Comparison of ENCODE assay signal across 12 cellular contexts in the genomic region with DNA sequence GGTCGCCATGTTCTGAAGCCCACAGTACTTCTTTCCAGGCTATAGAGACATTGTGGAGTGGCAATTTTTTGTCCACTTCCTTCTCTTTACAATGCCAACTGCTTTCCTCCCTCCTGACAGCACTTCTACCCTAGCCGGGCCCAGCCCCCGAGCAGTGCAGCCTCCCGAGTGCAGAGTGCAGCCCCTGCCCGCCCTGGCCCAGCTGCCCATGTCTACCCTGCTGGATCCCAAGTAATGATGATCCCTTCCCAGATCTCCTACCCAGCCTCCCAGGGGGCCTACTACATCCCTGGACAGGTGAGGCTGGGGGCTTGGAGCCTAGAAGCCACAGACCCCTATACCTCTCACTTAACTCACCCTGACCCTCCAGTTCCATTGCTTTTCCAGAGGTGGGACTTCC. TPM values are rescaled to one million over a fixed set of nuclear protein-coding genes. Genes with fewer than 3 reads are reported as not detected.
DNase-seq lines count a peak whose midpoint lies in the region; ATAC-seq and TF ChIP-seq lines count a peak whose summit lies in the region.
"Had no signal": no experiment of that assay in that cellular context is flagged by ENCODE, and none has a peak within 500 bp of the region (broad histone marks: within the 10 kb centered on the region; RNA-seq: fewer than 3 reads in every experiment).

No MANE protein-coding gene starts in this region.

- no peak for DNase-seq in activated CD8-positive, alpha-beta memory T cell treated with anti-CD3 and anti-CD28 coated beads, Interleukin-2, amount 10 ng/mL, durations not matched to agents 7 days and 5 days
- DNase-seq in activated CD8-positive, alpha-beta memory T cell treated with anti-CD3 and anti-CD28 coated beads, Interleukin-2, amount 50 U/mL, for 48 hours: no peak
- no peak for DNase-seq in hepatocyte (ENCODE audit: low spot score)
- no peak for DNase-seq in SW 1271 (lab: John Stamatoyannopoulos, UW)
- DNase-seq in Ammon's horn (ENCODE audit: low spot score): no peak
- no peak for DNase-seq in GM19238 (ENCODE audit: insufficient read length, low spot score)
- DNase-seq: activated gamma-delta T cell; islet precursor cell; NCI-H82; stimulated activated CD4-positive, alpha-beta T cell treated with anti-CD3 and anti-CD28 coated beads, Interleukin-2, amount 100 ng/mL, for 48 hours had no signal

- H3K4me3 Mint-ChIP-seq in activated CD8-positive, alpha-beta memory T cell treated with anti-CD3 and anti-CD28 coated beads, Interleukin-2, amount 10 ng/mL, durations not matched to agents 7 days and 5 days: peak overlapping the region; percentile 86
- H3K4me3 Mint-ChIP-seq in activated T-helper 17 cell treated with anti-CD3 and anti-CD28 coated beads, Interleukin-2, amount 50 U/mL, for 72 hours: peak overlapping the region; percentile 80

- H3K9me3 Mint-ChIP-seq in activated CD8-positive, alpha-beta memory T cell treated with anti-CD3 and anti-CD28 coated beads, Interleukin-2, amount 10 ng/mL, durations not matched to agents 7 days and 5 days (ENCODE audit: low read depth): no peaks in the 10 kb centered on the region
- H3K9me3 Mint-ChIP-seq in activated T-helper 17 cell treated with anti-CD3 and anti-CD28 coated beads, Interleukin-2, amount 50 U/mL, for 72 hours: no peaks in the 10 kb centered on the region

- no peaks in the 10 kb centered on the region for H3K27me3 Mint-ChIP-seq in activated CD8-positive, alpha-beta memory T cell treated with anti-CD3 and anti-CD28 coated beads, Interleukin-2, amount 10 ng/mL, durations not matched to agents 7 days and 5 days
- H3K27me3 Mint-ChIP-seq in activated T-helper 17 cell treated with anti-CD3 and anti-CD28 coated beads, Interleukin-2, amount 50 U/mL, for 72 hours: no peaks in the 10 kb centered on the region

- H3K79me2 ChIP-seq in hepatocyte: peaks cover 69% of the 10 kb centered on the region

- peaks cover 28% of the 10 kb centered on the region for H3K4me1 ChIP-seq in hepatocyte (ENCODE audit: insufficient read depth)
- peaks cover 24 to 74% (median 68%) of the 10 kb centered on the region in 5 donors for H3K4me1 ChIP-seq in subcutaneous abdominal adipose tissue (ENCODE audit: control insufficient read depth in 5 of 5, insufficient read depth in 5 of 5, low read length in 5 of 5)

- peaks cover 30% of the 10 kb centered on the region for H3K4me1 Mint-ChIP-seq in activated CD8-positive, alpha-beta memory T cell treated with anti-CD3 and anti-CD28 coated beads, Interleukin-2, amount 10 ng/mL, durations not matched to agents 7 days and 5 days
- H3K4me1 Mint-ChIP-seq in activated T-helper 17 cell treated with anti-CD3 and anti-CD28 coated beads, Interleukin-2, amount 50 U/mL, for 72 hours: peaks cover 27% of the 10 kb centered on the region

- no peak overlapping the region for H3K27ac ChIP-seq in hepatocyte
- H3K27ac ChIP-seq in subcutaneous abdominal adipose tissue (ENCODE audit: low read depth, low read length): peak overlapping the region; percentile 91

- peaks cover 69% of the 10 kb centered on the region for H4K20me1 ChIP-seq in hepatocyte (ENCODE audit: insufficient read depth, poor library complexity, severe bottlenecking)

- H3K4me3 ChIP-seq in hepatocyte (no peak overlapping the region), subcutaneous abdominal adipose tissue (ENCODE audit: low read depth in 1 of 5, low read length in 5 of 5) (peak overlapping the region in 4 of 5 donors; percentile 79 to 96 (median 90))

- H3K36me3 ChIP-seq in hepatocyte (replicated peaks; ENCODE audit: insufficient read depth, low read depth) (no peaks in the 10 kb centered on the region), subcutaneous abdominal adipose tissue (ENCODE audit: control insufficient read depth in 5 of 5, insufficient read depth in 5 of 5, low read length in 5 of 5) (peaks cover 0 to 42% (median 35%) of the 10 kb centered on the region in 5 donors)

- 94% methylated on average over 5 of the region's 5 CpGs for WGBS in hepatocyte (ENCODE audit: low lambda C conversion rate, missing lambda C conversion rate)

- H3K36me3 Mint-ChIP-seq in activated CD8-positive, alpha-beta memory T cell treated with anti-CD3 and anti-CD28 coated beads, Interleukin-2, amount 10 ng/mL, durations not matched to agents 7 days and 5 days: peaks cover 38% of the 10 kb centered on the region
- H3K36me3 Mint-ChIP-seq in activated T-helper 17 cell treated with anti-CD3 and anti-CD28 coated beads, Interleukin-2, amount 50 U/mL, for 72 hours (ENCODE audit: low read depth): peaks cover 74% of the 10 kb centered on the region

- H3K9me3 ChIP-seq in hepatocyte (ENCODE audit: low read depth): no peaks in the 10 kb centered on the region
- no peaks in the 10 kb centered on the region for H3K9me3 ChIP-seq in subcutaneous abdominal adipose tissue (ENCODE audit: control insufficient read depth in 5 of 5, low read length in 5 of 5)

- TF ChIP-seq CTCF in hepatocyte (IDR thresholded peaks at IDR 0.05; ENCODE audit: poor library complexity): no peak

- CTCF ChIA-PET in activated CD8-positive, alpha-beta memory T cell treated with anti-CD3 and anti-CD28 coated beads, Interleukin-2, amount 10 ng/mL, durations not matched to agents 7 days and 5 days (lab: Charles Lee): interaction anchor here (1.7 to 1.9 kb wide), 3 partner anchors 11 to 54 kb away, joined by 4 to 6 read pairs (median 5); no protein-coding TSS in a partner anchor

- no peak overlapping the region for H3K27ac Mint-ChIP-seq in activated CD8-positive, alpha-beta memory T cell treated with anti-CD3 and anti-CD28 coated beads, Interleukin-2, amount 10 ng/mL, durations not matched to agents 7 days and 5 days
- peak overlapping the region; percentile 85 for H3K27ac Mint-ChIP-seq in activated T-helper 17 cell treated with anti-CD3 and anti-CD28 coated beads, Interleukin-2, amount 50 U/mL, for 72 hours

- H3K27me3 ChIP-seq in hepatocyte: no peaks in the 10 kb centered on the region
- no peaks in the 10 kb centered on the region for H3K27me3 ChIP-seq in subcutaneous abdominal adipose tissue (ENCODE audit: control insufficient read depth in 5 of 5, insufficient read depth in 4 of 5, low read length in 5 of 5)

- ATAC-seq in activated CD8-positive, alpha-beta memory T cell treated with anti-CD3 and anti-CD28 coated beads, Interleukin-2, amount 10 ng/mL, durations not matched to agents 7 days and 5 days: no peak
- no peak for ATAC-seq in activated T-helper 17 cell treated with anti-CD3 and anti-CD28 coated beads, Interleukin-2, amount 50 U/mL, for 72 hours (replicated peaks)

- H3K9me2 ChIP-seq in hepatocyte (replicated peaks; ENCODE audit: insufficient read depth): no peaks in the 10 kb centered on the region

- peak overlapping the region; percentile 98 for H3K4me2 ChIP-seq in hepatocyte

- H2AFZ ChIP-seq in hepatocyte: no peak overlapping the region

- H3K9ac ChIP-seq in subcutaneous abdominal adipose tissue (ENCODE audit: low read length in 5 of 5): peak overlapping the region in 1 of 5 donors; percentile 95

RNA-seq across cellular contexts. Expression of a gene that starts 2.8 kb away (rescaled TPM):
- total RNA-seq in activated CD8-positive, alpha-beta memory T cell treated with anti-CD3 and anti-CD28 coated beads, Interleukin-2, amount 10 ng/mL, durations not matched to agents 7 days and 5 days: 100 to 1,000 TPM; 348 to 471 TPM
- total RNA-seq in activated T-helper 17 cell treated with anti-CD3 and anti-CD28 coated beads, Interleukin-2, amount 50 U/mL, for 72 hours: 100 to 1,000 TPM; 242 to 551 TPM
- 206 and 254 TPM in 2 replicates for total RNA-seq in hepatocyte
- polyA plus RNA-seq in hepatocyte: 200 and 204 TPM in 2 replicates

RNA-seq across cellular contexts. Expression of a gene that starts 18.2 kb away (rescaled TPM):
- total RNA-seq in activated CD8-positive, alpha-beta memory T cell treated with anti-CD3 and anti-CD28 coated beads, Interleukin-2, amount 10 ng/mL, durations not matched to agents 7 days and 5 days: 100 to 1,000 TPM; 193 to 258 TPM
- total RNA-seq in activated T-helper 17 cell treated with anti-CD3 and anti-CD28 coated beads, Interleukin-2, amount 50 U/mL, for 72 hours: 100 to 1,000 TPM; 143 to 311 TPM
- 221 and 232 TPM in 2 replicates for total RNA-seq in hepatocyte
- 241 and 268 TPM in 2 replicates for polyA plus RNA-seq in hepatocyte

RNA-seq across cellular contexts. Expression of a gene that starts 20.2 kb away (rescaled TPM):
- 1 to 10 TPM; 3.1 to 4.5 TPM for total RNA-seq in activated CD8-positive, alpha-beta memory T cell treated with anti-CD3 and anti-CD28 coated beads, Interleukin-2, amount 10 ng/mL, durations not matched to agents 7 days and 5 days
- 1 to 10 TPM; 2.5 to 6.7 TPM for total RNA-seq in activated T-helper 17 cell treated with anti-CD3 and anti-CD28 coated beads, Interleukin-2, amount 50 U/mL, for 72 hours
- total RNA-seq in hepatocyte: 12.6 and 17.7 TPM in 2 replicates
- 10.2 and 12.2 TPM in 2 replicates for polyA plus RNA-seq in hepatocyte

RNA-seq across cellular contexts. Expression of a gene that starts 41.4 kb away (rescaled TPM):
- not detected for total RNA-seq in activated CD8-positive, alpha-beta memory T cell treated with anti-CD3 and anti-CD28 coated beads, Interleukin-2, amount 10 ng/mL, durations not matched to agents 7 days and 5 days
- total RNA-seq in activated T-helper 17 cell treated with anti-CD3 and anti-CD28 coated beads, Interleukin-2, amount 50 U/mL, for 72 hours: not detected
- total RNA-seq in hepatocyte: not detected in 2 replicates
- not detected in 2 replicates for polyA plus RNA-seq in hepatocyte

RNA-seq across cellular contexts. Expression of a gene that starts 44.2 kb away (rescaled TPM):
- total RNA-seq in activated CD8-positive, alpha-beta memory T cell treated with anti-CD3 and anti-CD28 coated beads, Interleukin-2, amount 10 ng/mL, durations not matched to agents 7 days and 5 days: 1 to 10 TPM; 3.4 to 4.1 TPM
- total RNA-seq in activated T-helper 17 cell treated with anti-CD3 and anti-CD28 coated beads, Interleukin-2, amount 50 U/mL, for 72 hours: 10 to 100 TPM in 1 of 2 donors, 1 to 10 TPM in 1; 9.5 to 13.7 TPM
- 11.8 and 12.3 TPM in 2 replicates for total RNA-seq in hepatocyte
- polyA plus RNA-seq in hepatocyte: 11.9 and 12.8 TPM in 2 replicates
